ENCODE assay signal across 2 cellular contexts in the genomic region with DNA sequence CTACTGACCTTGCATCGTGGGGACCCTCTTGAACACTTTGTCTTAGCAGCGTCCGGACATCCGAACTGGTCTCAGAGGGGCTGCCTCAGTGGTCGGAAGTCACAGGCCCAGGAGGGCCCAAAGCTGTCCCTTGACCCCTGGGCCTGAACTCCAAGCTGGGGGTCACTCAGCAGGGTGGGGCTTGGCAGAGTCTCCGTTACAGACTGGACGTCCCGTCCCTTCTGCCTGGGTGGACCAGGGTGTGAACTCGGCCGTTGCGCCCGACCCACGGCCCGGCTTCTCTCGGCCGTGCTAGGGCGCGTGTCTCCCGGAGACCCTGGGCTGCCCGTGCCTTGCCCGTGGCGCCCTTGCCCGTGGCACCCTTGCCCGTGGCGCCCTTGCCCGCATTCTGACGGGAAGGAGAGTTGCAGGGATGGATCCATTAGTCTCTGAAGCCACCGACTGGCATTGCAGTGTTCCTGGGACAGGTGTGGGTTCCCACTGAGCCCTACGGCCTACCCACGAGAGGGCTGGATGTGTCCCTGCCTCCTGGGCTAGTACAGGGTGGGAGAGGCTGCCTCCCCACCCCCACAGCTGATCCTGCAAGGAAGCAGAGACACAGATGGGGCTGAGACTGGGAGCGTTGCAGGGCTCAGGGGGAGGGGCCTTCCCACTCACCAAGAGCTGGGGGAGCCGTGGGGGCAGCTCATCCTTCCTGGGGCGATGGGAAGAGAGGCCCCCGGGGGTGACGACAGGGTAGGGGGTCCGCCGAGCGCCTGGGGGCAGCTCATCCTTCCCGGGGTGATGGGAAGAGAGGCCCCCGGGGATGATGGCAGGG.
TF ChIP-seq lines count a peak whose summit lies in the region.

No MANE protein-coding gene starts in this region.

TF ChIP-seq in IMR-90, 13 proteins besides CTCF, POLR2A, EP300 and RAD21:
- TF ChIP-seq CEBPB (IDR thresholded peaks at IDR 0.05; ENCODE audit: low read depth, low read length) (no peak), MAFK (IDR thresholded peaks at IDR 0.05; ENCODE audit: low read depth, low read length) (no peak), MXI1 (IDR thresholded peaks at IDR 0.05; ENCODE audit: borderline replicate concordance, low read depth, low read length) (no peak), BHLHE40 (IDR thresholded peaks at IDR 0.05; ENCODE audit: low read depth, low read length) (no peak), CHD1 (IDR thresholded peaks at IDR 0.05; ENCODE audit: low read depth, low read length) (no peak), FOS (IDR thresholded peaks at IDR 0.05; ENCODE audit: low read depth, low read length) (no peak), RCOR1 (IDR thresholded peaks at IDR 0.05; ENCODE audit: insufficient replicate concordance, low read length) (no peak)
- TF ChIP-seq, protein P1, sequence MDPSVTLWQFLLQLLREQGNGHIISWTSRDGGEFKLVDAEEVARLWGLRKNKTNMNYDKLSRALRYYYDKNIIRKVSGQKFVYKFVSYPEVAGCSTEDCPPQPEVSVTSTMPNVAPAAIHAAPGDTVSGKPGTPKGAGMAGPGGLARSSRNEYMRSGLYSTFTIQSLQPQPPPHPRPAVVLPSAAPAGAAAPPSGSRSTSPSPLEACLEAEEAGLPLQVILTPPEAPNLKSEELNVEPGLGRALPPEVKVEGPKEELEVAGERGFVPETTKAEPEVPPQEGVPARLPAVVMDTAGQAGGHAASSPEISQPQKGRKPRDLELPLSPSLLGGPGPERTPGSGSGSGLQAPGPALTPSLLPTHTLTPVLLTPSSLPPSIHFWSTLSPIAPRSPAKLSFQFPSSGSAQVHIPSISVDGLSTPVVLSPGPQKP (IDR thresholded peaks at IDR 0.05; ENCODE audit: borderline replicate concordance, low read depth, low read length): no peak

TF ChIP-seq in H1, 55 proteins besides CTCF, POLR2A, EP300 and RAD21:
- no peak for TF ChIP-seq RXRA (IDR thresholded peaks at IDR 0.05; ENCODE audit: insufficient read depth, low read depth, low read length)
- TF ChIP-seq, protein P2, sequence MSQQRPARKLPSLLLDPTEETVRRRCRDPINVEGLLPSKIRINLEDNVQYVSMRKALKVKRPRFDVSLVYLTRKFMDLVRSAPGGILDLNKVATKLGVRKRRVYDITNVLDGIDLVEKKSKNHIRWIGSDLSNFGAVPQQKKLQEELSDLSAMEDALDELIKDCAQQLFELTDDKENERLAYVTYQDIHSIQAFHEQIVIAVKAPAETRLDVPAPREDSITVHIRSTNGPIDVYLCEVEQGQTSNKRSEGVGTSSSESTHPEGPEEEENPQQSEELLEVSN (IDR thresholded peaks at IDR 0.05): no peak
- no peak for TF ChIP-seq POLR2AphosphoS5 (IDR thresholded peaks at IDR 0.05; ENCODE audit: low read depth, low read length)
- TF ChIP-seq RNF2 (IDR thresholded peaks at IDR 0.05; ENCODE audit: borderline replicate concordance, low read depth, low read length, missing control alignments, poor library complexity, severe bottlenecking): no peak
- TF ChIP-seq EGR1 (IDR thresholded peaks at IDR 0.05; ENCODE audit: borderline replicate concordance, low read depth, low read length): peak; percentile 29; the same call in 1 of the 2 replicates
